Comparison of ENCODE assay signal across 13 cellular contexts in genomic region chr5:45793638-45794532, GRCh38.
DNase-seq lines count a peak whose midpoint lies in the region; ATAC-seq, FAIRE-seq and TF ChIP-seq lines count a peak whose summit lies in the region.
"Had no signal": no experiment of that assay in that cellular context is flagged by ENCODE, and none has a peak within 500 bp of the region (broad histone marks: within the 10 kb centered on the region; RNA-seq: fewer than 3 reads in every experiment).

No MANE protein-coding gene starts in this region.

- H3K36me3 Mint-ChIP-seq in glutamatergic neuron (ENCODE audit: unreplicated experiment): no peaks in the 10 kb centered on the region

- no peaks in the 10 kb centered on the region for H3K4me1 Mint-ChIP-seq in glutamatergic neuron (ENCODE audit: low read depth, unreplicated experiment)
- H3K4me1 Mint-ChIP-seq: naive thymus-derived CD8-positive, alpha-beta T cell had no signal

- H3K4me3 Mint-ChIP-seq in glutamatergic neuron (ENCODE audit: unreplicated experiment): no peak overlapping the region
- H3K4me3 Mint-ChIP-seq: naive thymus-derived CD8-positive, alpha-beta T cell; stimulated activated naive CD8-positive, alpha-beta T cell treated with anti-CD3 and anti-CD28 coated beads, Interleukin-15, Interleukin-2, amounts not matched to agents 100 ng/mL and 50 ng/mL, for 24 hours had no signal

- TF ChIP-seq CTCF in glutamatergic neuron (IDR thresholded peaks at IDR 0.05; ENCODE audit: partially characterized antibody, unreplicated experiment): no peak

- peak; percentile 70 for DNase-seq in urothelium cell line (ENCODE audit: low spot score)
- no peak for DNase-seq in NCI-H1436 treated with DMSO at 0.1 percent for 48 hours (lab: John Stamatoyannopoulos, UW)
- no peak for DNase-seq in kidney tubule cell (ENCODE audit: low spot score)
- DNase-seq in glutamatergic neuron: no peak
- DNase-seq: activated CD8-positive, alpha-beta memory T cell treated with anti-CD3 and anti-CD28 coated beads, Interleukin-2, amount 50 U/mL, for 48 hours; body of pancreas; erythroblast; naive thymus-derived CD8-positive, alpha-beta T cell; NCI-H526 had no signal

- no peak overlapping the region for H3K27ac Mint-ChIP-seq in glutamatergic neuron (ENCODE audit: unreplicated experiment)
- H3K27ac Mint-ChIP-seq: naive thymus-derived CD8-positive, alpha-beta T cell; stimulated activated naive CD8-positive, alpha-beta T cell treated with anti-CD3 and anti-CD28 coated beads, Interleukin-15, Interleukin-2, amounts not matched to agents 100 ng/mL and 50 ng/mL, for 24 hours had no signal

- peak; percentile 72 for FAIRE-seq in urothelium cell line (lab: Jason Lieb, UNC)

- H3K9me3 Mint-ChIP-seq in glutamatergic neuron (ENCODE audit: unreplicated experiment): peaks cover 8% of the 10 kb centered on the region

- peak; percentile 65 for ATAC-seq in GM19324 (IDR thresholded peaks at IDR 0.05; ENCODE audit: low FRiP score, unreplicated experiment)
- ATAC-seq in HG02610 (IDR thresholded peaks at IDR 0.05; ENCODE audit: unreplicated experiment): peak; percentile 79
- peak; percentile 89 for ATAC-seq in HG03457 (IDR thresholded peaks at IDR 0.05; ENCODE audit: unreplicated experiment)
- ATAC-seq: body of pancreas; naive thymus-derived CD8-positive, alpha-beta T cell had no signal

- H3K27me3 Mint-ChIP-seq in glutamatergic neuron (ENCODE audit: unreplicated experiment): peaks cover 2% of the 10 kb centered on the region
- H3K27me3 Mint-ChIP-seq: naive thymus-derived CD8-positive, alpha-beta T cell; stimulated activated naive CD8-positive, alpha-beta T cell treated with anti-CD3 and anti-CD28 coated beads, Interleukin-15, Interleukin-2, amounts not matched to agents 100 ng/mL and 50 ng/mL, for 24 hours had no signal
